ENCODE assay signal across 14 cellular contexts in the genomic region with DNA sequence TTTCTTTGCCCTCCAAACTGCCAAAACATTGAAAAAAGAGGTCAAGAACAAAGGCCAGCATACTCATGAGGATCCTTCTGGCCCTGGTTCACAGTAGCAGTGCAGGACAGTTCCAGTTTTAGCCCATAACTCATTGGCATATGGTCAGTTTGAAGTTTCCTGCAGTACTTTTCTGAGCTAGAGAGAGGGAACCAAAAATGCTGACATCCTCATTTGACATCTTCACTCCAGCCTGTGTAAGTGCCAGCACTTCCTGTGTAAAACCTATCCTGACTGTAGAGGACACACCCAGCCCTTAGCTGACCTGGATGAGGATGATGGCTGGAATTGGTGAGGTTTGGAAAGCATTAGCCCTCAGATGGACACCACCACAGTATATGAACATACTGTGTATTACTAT.
A peak's percentile ranks its signal among the peaks of the same experiment; 100 is the strongest.
DNase-seq lines count a peak whose midpoint lies in the region; ATAC-seq, FAIRE-seq and TF ChIP-seq lines count a peak whose summit lies in the region.
"Had no signal": no experiment of that assay in that cellular context is flagged by ENCODE, and none has a peak within 500 bp of the region (broad histone marks: within the 10 kb centered on the region; RNA-seq: fewer than 3 reads in every experiment).

No MANE protein-coding gene starts in this region.

- peak; percentile 46 for DNase-seq in NCI-H446 treated with DMSO at 0.1 percent for 48 hours (lab: John Stamatoyannopoulos, UW)
- DNase-seq in H1 (ENCODE audit: low read depth in 1 of 2, low spot score in 2 of 2) = no peak
- peak in 1 of 3 donors; percentile 24 for DNase-seq in mucosa of descending colon
- DNase-seq in activated CD8-positive, alpha-beta memory T cell treated with anti-CD3 and anti-CD28 coated beads, Interleukin-2, amount 10 ng/mL, durations not matched to agents 7 days and 5 days = no peak
- DNase-seq in activated CD4-positive, alpha-beta memory T cell treated with anti-CD3 and anti-CD28 coated beads, Interleukin-2, amount 10 ng/mL, durations not matched to agents 7 days and 5 days = no peak
- DNase-seq in activated CD8-positive, alpha-beta T cell treated with anti-CD3 and anti-CD28 coated beads for 36 hours = no peak
- DNase-seq: activated CD4-positive, alpha-beta T cell treated with anti-CD3 and anti-CD28 coated beads for 4 hours; activated naive CD4-positive, alpha-beta T cell treated with anti-CD3 and anti-CD28 coated beads, Interleukin-2, amount 10 ng/mL, durations not matched to agents 7 days and 5 days; NCI-H1694; Peyer's patch; stimulated activated CD8-positive, alpha-beta memory T cell treated with anti-CD3 and anti-CD28 coated beads, Interleukin-4, amount 100 ng/mL, for 48 hours had no signal

- H4K8ac ChIP-seq in H1 (ENCODE audit: extremely low read depth, insufficient read depth, low read length) = no peak overlapping the region

- H4K20me1 ChIP-seq in BLaER1 treated with 17β-estradiol and CSF1 and Interleukin-3, amounts not matched to agents 10 nM and 100 nM = no peaks in the 10 kb centered on the region
- H4K20me1 ChIP-seq in H1 (replicated peaks in 1 of 2; ENCODE audit: control insufficient read depth in 1 of 2, insufficient read depth in 2 of 2, low read length in 2 of 2) = peaks cover 0 to 5% of the 10 kb centered on the region in 2 experiments

- H3K27ac Mint-ChIP-seq in activated CD8-positive, alpha-beta memory T cell treated with anti-CD3 and anti-CD28 coated beads, Interleukin-2, amount 10 ng/mL, durations not matched to agents 7 days and 5 days = no peak overlapping the region
- no peak overlapping the region for H3K27ac Mint-ChIP-seq in activated CD4-positive, alpha-beta memory T cell treated with anti-CD3 and anti-CD28 coated beads, Interleukin-2, amount 10 ng/mL, durations not matched to agents 7 days and 5 days
- H3K27ac Mint-ChIP-seq in activated CD8-positive, alpha-beta T cell treated with anti-CD3 and anti-CD28 coated beads for 36 hours = no peak overlapping the region
- H3K27ac Mint-ChIP-seq: activated naive CD4-positive, alpha-beta T cell treated with anti-CD3 and anti-CD28 coated beads, Interleukin-2, amount 10 ng/mL, durations not matched to agents 7 days and 5 days had no signal

- H3K36me3 ChIP-seq in BLaER1 treated with 17β-estradiol and CSF1 and Interleukin-3, amounts not matched to agents 10 nM and 100 nM = no peaks in the 10 kb centered on the region
- H3K36me3 ChIP-seq in H1 (ENCODE audit: control insufficient read depth in 2 of 4, insufficient read depth in 4 of 4, low read length in 3 of 4) (peaks cover 0 to 12% (median 2%) of the 10 kb centered on the region in 4 experiments; a peak in 3 of 8 replicates), mucosa of descending colon (ENCODE audit: low read depth) (no peaks in the 10 kb centered on the region)
- H3K36me3 ChIP-seq: Peyer's patch had no signal

- H3K14ac ChIP-seq in H1 (ENCODE audit: insufficient read length) = no peak overlapping the region

- peak overlapping the region in 5 of 11 experiments; percentile 39 to 84 (median 79); a peak in 9 of 22 replicates for H3K9ac ChIP-seq in BLaER1 treated with 17β-estradiol and CSF1 and Interleukin-3, amounts not matched to agents 10 nM and 100 nM
- no peak overlapping the region for H3K9ac ChIP-seq in H1 (replicated peaks in 1 of 4; ENCODE audit: extremely low read depth in 1 of 4, low read depth in 3 of 4, low read length in 3 of 4)

- no peaks in the 10 kb centered on the region for H3K36me3 Mint-ChIP-seq in activated CD8-positive, alpha-beta memory T cell treated with anti-CD3 and anti-CD28 coated beads, Interleukin-2, amount 10 ng/mL, durations not matched to agents 7 days and 5 days
- H3K36me3 Mint-ChIP-seq in activated CD4-positive, alpha-beta memory T cell treated with anti-CD3 and anti-CD28 coated beads, Interleukin-2, amount 10 ng/mL, durations not matched to agents 7 days and 5 days (ENCODE audit: low read depth) = no peaks in the 10 kb centered on the region
- H3K36me3 Mint-ChIP-seq in activated CD8-positive, alpha-beta T cell treated with anti-CD3 and anti-CD28 coated beads for 36 hours (ENCODE audit: low read depth) = no peaks in the 10 kb centered on the region
- H3K36me3 Mint-ChIP-seq: activated naive CD4-positive, alpha-beta T cell treated with anti-CD3 and anti-CD28 coated beads, Interleukin-2, amount 10 ng/mL, durations not matched to agents 7 days and 5 days had no signal

- no peak overlapping the region for H3K4ac ChIP-seq in H1 (replicated peaks; ENCODE audit: insufficient read length, low read depth, low read length)

- no peak for TF ChIP-seq RAD21 in H1 (IDR thresholded peaks at IDR 0.05 in 1 of 2, conservative IDR thresholded peaks at IDR 0.05 in 1 of 2; ENCODE audit: low read depth in 2 of 2, low read length in 2 of 2)

- no peak overlapping the region for H2BK20ac ChIP-seq in H1 (ENCODE audit: low read length)

- H3K18ac ChIP-seq in H1 (ENCODE audit: extremely low read depth, low read length) = no peak overlapping the region

- 0 out of 20 replicates have a peak overlapping the region, but pooled peaks of 3 of the 10 experiments have one; percentile 2 to 18 (median 10) for H3K4me3 ChIP-seq in BLaER1 treated with 17β-estradiol and CSF1 and Interleukin-3, amounts not matched to agents 10 nM and 100 nM
- H3K4me3 ChIP-seq in H1 (ENCODE audit: extremely low read depth in 1 of 4, insufficient read depth in 2 of 4, low read depth in 3 of 4, low read length in 4 of 4) = no peak overlapping the region
- no peak overlapping the region for H3K4me3 ChIP-seq in mucosa of descending colon
- H3K4me3 ChIP-seq: Peyer's patch had no signal

- ATAC-seq in mucosa of descending colon = peak; percentile 77
- no peak for ATAC-seq in activated CD8-positive, alpha-beta memory T cell treated with anti-CD3 and anti-CD28 coated beads, Interleukin-2, amount 10 ng/mL, durations not matched to agents 7 days and 5 days
- ATAC-seq in HG02759 (IDR thresholded peaks at IDR 0.05; ENCODE audit: unreplicated experiment) = no peak
- ATAC-seq in activated CD8-positive, alpha-beta T cell treated with anti-CD3 and anti-CD28 coated beads for 36 hours = no peak

- H3K23me2 ChIP-seq in H1 (ENCODE audit: low read depth, low read length) = no peaks in the 10 kb centered on the region

- no peak overlapping the region for H2BK120ac ChIP-seq in H1 (replicated peaks; ENCODE audit: low read depth, low read length)

- peak overlapping the region; percentile 26 to 91 (median 65); a peak in 21 of 22 replicates for H3K4me2 ChIP-seq in BLaER1 treated with 17β-estradiol and CSF1 and Interleukin-3, amounts not matched to agents 10 nM and 100 nM
- H3K4me2 ChIP-seq in H1 (ENCODE audit: insufficient read depth in 1 of 2, low read depth in 2 of 2, low read length in 2 of 2) = no peak overlapping the region

- no peak overlapping the region for H2BK12ac ChIP-seq in H1 (ENCODE audit: low read depth, low read length)

- H3K27me3 ChIP-seq in BLaER1 treated with 17β-estradiol and CSF1 and Interleukin-3, amounts not matched to agents 10 nM and 100 nM = no peaks in the 10 kb centered on the region
- H3K27me3 ChIP-seq in H1 (replicated peaks in 1 of 4; ENCODE audit: control insufficient read depth in 3 of 4, extremely low read depth in 1 of 4, insufficient read depth in 3 of 4, low read length in 3 of 4) = no peaks in the 10 kb centered on the region
- H3K27me3 ChIP-seq: Peyer's patch had no signal

- no peak overlapping the region for H2AK5ac ChIP-seq in H1 (ENCODE audit: low read depth, low read length)

- H3K27me3 Mint-ChIP-seq in activated CD8-positive, alpha-beta memory T cell treated with anti-CD3 and anti-CD28 coated beads, Interleukin-2, amount 10 ng/mL, durations not matched to agents 7 days and 5 days = peaks cover 7% of the 10 kb centered on the region
- H3K27me3 Mint-ChIP-seq in activated CD4-positive, alpha-beta memory T cell treated with anti-CD3 and anti-CD28 coated beads, Interleukin-2, amount 10 ng/mL, durations not matched to agents 7 days and 5 days = peaks cover 8% of the 10 kb centered on the region
- H3K27me3 Mint-ChIP-seq in activated CD8-positive, alpha-beta T cell treated with anti-CD3 and anti-CD28 coated beads for 36 hours = no peaks in the 10 kb centered on the region
- H3K27me3 Mint-ChIP-seq: activated naive CD4-positive, alpha-beta T cell treated with anti-CD3 and anti-CD28 coated beads, Interleukin-2, amount 10 ng/mL, durations not matched to agents 7 days and 5 days had no signal

- POLR2A ChIA-PET in H1 (lab: Charles Lee; ENCODE audit: partially characterized antibody) = interaction anchor here (0.5 to 2.0 kb wide), 4 partner anchors 19 to 751 kb away, joined by 3 to 4 read pairs (median 4); no protein-coding TSS in a partner anchor
- POLR2A ChIA-PET in activated CD4-positive, alpha-beta memory T cell treated with anti-CD3 and anti-CD28 coated beads, Interleukin-2, amount 10 ng/mL, durations not matched to agents 7 days and 5 days (lab: Charles Lee) = no interaction called here
- POLR2A ChIA-PET in activated CD8-positive, alpha-beta T cell treated with anti-CD3 and anti-CD28 coated beads for 36 hours (lab: Charles Lee) = no interaction called here

- peaks cover 0 to 84% of the 10 kb centered on the region in 2 experiments; a peak in 3 of 4 replicates for H3K79me2 ChIP-seq in H1 (ENCODE audit: control insufficient read depth in 1 of 2, insufficient read depth in 2 of 2, low read length in 2 of 2)

- H3K4me3 Mint-ChIP-seq in activated CD8-positive, alpha-beta memory T cell treated with anti-CD3 and anti-CD28 coated beads, Interleukin-2, amount 10 ng/mL, durations not matched to agents 7 days and 5 days = no peak overlapping the region
- no peak overlapping the region for H3K4me3 Mint-ChIP-seq in activated CD4-positive, alpha-beta memory T cell treated with anti-CD3 and anti-CD28 coated beads, Interleukin-2, amount 10 ng/mL, durations not matched to agents 7 days and 5 days
- H3K4me3 Mint-ChIP-seq in activated CD8-positive, alpha-beta T cell treated with anti-CD3 and anti-CD28 coated beads for 36 hours = no peak overlapping the region
- H3K4me3 Mint-ChIP-seq: activated naive CD4-positive, alpha-beta T cell treated with anti-CD3 and anti-CD28 coated beads, Interleukin-2, amount 10 ng/mL, durations not matched to agents 7 days and 5 days had no signal

- peaks cover 20 to 87% (median 31%) of the 10 kb centered on the region in 10 experiments for H3K4me1 ChIP-seq in BLaER1 treated with 17β-estradiol and CSF1 and Interleukin-3, amounts not matched to agents 10 nM and 100 nM
- H3K4me1 ChIP-seq in H1 (replicated peaks in 1 of 4; ENCODE audit: control insufficient read depth in 3 of 4, insufficient read depth in 4 of 4, low read length in 3 of 4) (peaks cover 0 to 3% (median 0%) of the 10 kb centered on the region in 4 experiments; a peak in 2 of 7 replicates), mucosa of descending colon (ENCODE audit: low read depth) (no peaks in the 10 kb centered on the region)

- H4K91ac ChIP-seq in H1 (replicated peaks; ENCODE audit: insufficient read length, low read length) = no peak overlapping the region

- no peak for TF ChIP-seq EP300 in H1 (IDR thresholded peaks at IDR 0.05; ENCODE audit: borderline replicate concordance in 1 of 2, low read depth in 2 of 2, low read length in 2 of 2)

- CTCF ChIA-PET in H1 (lab: Charles Lee; ENCODE audit: partially characterized antibody) = interaction anchor here (1.1 to 2.6 kb wide), 2 partner anchors 8 to 27 kb away, joined by 3 to 7 read pairs; no protein-coding TSS in a partner anchor
- CTCF ChIA-PET in activated CD8-positive, alpha-beta memory T cell treated with anti-CD3 and anti-CD28 coated beads, Interleukin-2, amount 10 ng/mL, durations not matched to agents 7 days and 5 days (lab: Charles Lee) = interaction anchor here (1.4 to 1.6 kb wide), 2 partner anchors 15 to 272 kb away, joined by 3 read pairs; a partner anchor contains a TSS
- CTCF ChIA-PET in activated CD4-positive, alpha-beta memory T cell treated with anti-CD3 and anti-CD28 coated beads, Interleukin-2, amount 10 ng/mL, durations not matched to agents 7 days and 5 days (lab: Charles Lee) = no interaction called here
- CTCF ChIA-PET in activated CD8-positive, alpha-beta T cell treated with anti-CD3 and anti-CD28 coated beads for 36 hours (lab: Charles Lee) = interaction anchor here (1.0 kb wide), 1 partner anchor 27 kb away, joined by 3 read pairs; no protein-coding TSS in a partner anchor

- no peak overlapping the region for H2BK5ac ChIP-seq in H1 (ENCODE audit: low read depth, low read length)

- no peaks in the 10 kb centered on the region for H3K9me3 Mint-ChIP-seq in activated CD8-positive, alpha-beta memory T cell treated with anti-CD3 and anti-CD28 coated beads, Interleukin-2, amount 10 ng/mL, durations not matched to agents 7 days and 5 days (ENCODE audit: low read depth)
- H3K9me3 Mint-ChIP-seq in activated CD4-positive, alpha-beta memory T cell treated with anti-CD3 and anti-CD28 coated beads, Interleukin-2, amount 10 ng/mL, durations not matched to agents 7 days and 5 days = no peaks in the 10 kb centered on the region
- no peaks in the 10 kb centered on the region for H3K9me3 Mint-ChIP-seq in activated CD8-positive, alpha-beta T cell treated with anti-CD3 and anti-CD28 coated beads for 36 hours
- H3K9me3 Mint-ChIP-seq: activated naive CD4-positive, alpha-beta T cell treated with anti-CD3 and anti-CD28 coated beads, Interleukin-2, amount 10 ng/mL, durations not matched to agents 7 days and 5 days had no signal

- TF ChIP-seq POLR2A in H1 (IDR thresholded peaks at IDR 0.05; ENCODE audit: control extremely low read depth in 1 of 2, low read depth in 2 of 2, low read length in 2 of 2) = no peak

- H3K27ac ChIP-seq in BLaER1 treated with 17β-estradiol and CSF1 and Interleukin-3, amounts not matched to agents 10 nM and 100 nM = peak overlapping the region in 7 of 11 experiments; percentile 26 to 97 (median 77); a peak in 14 of 22 replicates
- no peak overlapping the region for H3K27ac ChIP-seq in H1 (ENCODE audit: low read depth, low read length)

- TF ChIP-seq CTCF in H1 (IDR thresholded peaks at IDR 0.05; ENCODE audit: control extremely low read depth in 1 of 3, insufficient read depth in 1 of 3, low read depth in 1 of 3, low read length in 3 of 3) (no peak), mucosa of descending colon (IDR thresholded peaks at IDR 0.05) (no peak)
- TF ChIP-seq CTCF in activated CD8-positive, alpha-beta T cell treated with anti-CD3 and anti-CD28 coated beads for 36 hours (IDR thresholded peaks at IDR 0.05) = no peak

- H3K23ac ChIP-seq in H1 (ENCODE audit: insufficient read length) = no peak overlapping the region

- H4K5ac ChIP-seq in H1 (ENCODE audit: insufficient read length, low read depth, low read length) = no peak overlapping the region

- H3K9me3 ChIP-seq in BLaER1 treated with 17β-estradiol and CSF1 and Interleukin-3, amounts not matched to agents 10 nM and 100 nM (replicated peaks in 1 of 11) = 0 out of 22 replicates have a peak, but pooled peaks cover 0 to 6% (median 0%) of the 10 kb centered on the region in 11 experiments
- H3K9me3 ChIP-seq in H1 (ENCODE audit: insufficient read depth in 2 of 2, low read depth in 1 of 2, low read length in 1 of 2) (no peaks in the 10 kb centered on the region), mucosa of descending colon (no peaks in the 10 kb centered on the region)
- H3K9me3 ChIP-seq: Peyer's patch had no signal

- no peak overlapping the region for H2BK15ac ChIP-seq in H1 (ENCODE audit: low read length)

- peak; percentile 24 for FAIRE-seq in H1 (lab: Jason Lieb, UNC)
- FAIRE-seq: frontal cortex had no signal

- 0 out of 2 replicates have a peak, but pooled peaks cover 2% of the 10 kb centered on the region for H3K79me1 ChIP-seq in H1 (ENCODE audit: low read depth, low read length)

- H3K4me1 Mint-ChIP-seq in activated CD8-positive, alpha-beta memory T cell treated with anti-CD3 and anti-CD28 coated beads, Interleukin-2, amount 10 ng/mL, durations not matched to agents 7 days and 5 days = peaks cover 11% of the 10 kb centered on the region
- peaks cover 3% of the 10 kb centered on the region for H3K4me1 Mint-ChIP-seq in activated CD4-positive, alpha-beta memory T cell treated with anti-CD3 and anti-CD28 coated beads, Interleukin-2, amount 10 ng/mL, durations not matched to agents 7 days and 5 days
- no peaks in the 10 kb centered on the region for H3K4me1 Mint-ChIP-seq in activated CD8-positive, alpha-beta T cell treated with anti-CD3 and anti-CD28 coated beads for 36 hours (ENCODE audit: low read depth)
- H3K4me1 Mint-ChIP-seq: activated naive CD4-positive, alpha-beta T cell treated with anti-CD3 and anti-CD28 coated beads, Interleukin-2, amount 10 ng/mL, durations not matched to agents 7 days and 5 days had no signal

- intact Hi-C loops in mucosa of descending colon (cut with DNase I, micrococcal nuclease) = no loop called here
- intact Hi-C loops in activated CD8-positive, alpha-beta T cell treated with anti-CD3 and anti-CD28 coated beads for 36 hours (cut with micrococcal nuclease) = no loop called here

- H2AFZ ChIP-seq in H1 (ENCODE audit: low read length) = no peak overlapping the region

- no peak overlapping the region for H3K56ac ChIP-seq in H1 (replicated peaks; ENCODE audit: insufficient read length, low read depth, low read length)

Comparison
In these comparisons a context has a peak if more than half of its experiments do, and no peak if none do; other contexts are left out.
1. H3K4me2 ChIP-seq: peak in BLaER1 treated with 17β-estradiol and CSF1 and Interleukin-3, amounts not matched to agents 10 nM and 100 nM (11 of 11); none in H1 (0 of 2).